Comparison of ENCODE assay signal across 18 cellular contexts in the genomic region with DNA sequence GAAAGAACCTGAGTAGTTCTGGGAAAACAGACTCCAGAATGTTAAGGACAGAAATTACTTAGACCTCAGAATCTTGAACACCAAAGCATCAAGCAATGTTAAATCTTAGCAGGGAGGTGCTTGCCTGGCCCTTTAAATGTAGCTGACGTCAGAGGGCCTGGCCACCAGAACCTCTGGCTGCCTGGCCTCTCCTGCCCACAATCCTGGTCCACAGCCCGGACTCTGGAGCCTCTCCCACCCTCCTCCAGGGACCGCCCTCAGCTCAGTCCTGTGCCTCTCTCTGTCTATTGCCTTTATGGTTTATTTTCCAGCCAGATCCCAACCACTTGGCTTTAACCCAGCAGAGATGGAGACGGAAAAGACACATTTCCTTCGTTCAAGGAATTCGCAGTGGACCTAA. TPM values are rescaled to one million over a fixed set of nuclear protein-coding genes. Genes with fewer than 3 reads are reported as not detected.
DNase-seq lines count a peak whose midpoint lies in the region; ATAC-seq and TF ChIP-seq lines count a peak whose summit lies in the region.
"Had no signal": no experiment of that assay in that cellular context is flagged by ENCODE, and none has a peak within 500 bp of the region (broad histone marks: within the 10 kb centered on the region; RNA-seq: fewer than 3 reads in every experiment).

No MANE protein-coding gene starts in this region.

- 26% methylated on average over 6 of the region's 6 CpGs for WGBS in GM23248 (ENCODE audit: low coverage in 1 of 2, low lambda C conversion rate in 2 of 2, missing lambda C conversion rate in 2 of 2), 2 experiments
- WGBS in heart right ventricle, 2 donors = 38 to 43% methylated on average over 6 of the region's 6 CpGs

- H3K9me3 ChIP-seq in GM23248 (ENCODE audit: low read depth) = no peaks in the 10 kb centered on the region
- no peaks in the 10 kb centered on the region for H3K9me3 ChIP-seq in heart right ventricle
- H3K9me3 ChIP-seq: adrenal gland, BLaER1, gastrocnemius medialis had no signal

- peak overlapping the region; percentile 37; the same call in 1 of the 2 replicates for H2AFZ ChIP-seq in GM23248

- H3F3A ChIP-seq in GM23248 (ENCODE audit: insufficient read depth) = no peaks in the 10 kb centered on the region

- peak in 7 of 8 donors; percentile 55 to 96 (median 88) for ATAC-seq in heart right ventricle
- ATAC-seq: activated T-cell treated with anti-CD3 and anti-CD28 coated beads, Interleukin-2, amount 50 U/mL, for 72 hours; gastrocnemius medialis had no signal

- H3K27me3 Mint-ChIP-seq in activated CD4-positive, alpha-beta memory T cell treated with anti-CD3 and anti-CD28 coated beads for 36 hours = peaks cover 9% of the 10 kb centered on the region
- peaks cover 12% of the 10 kb centered on the region for H3K27me3 Mint-ChIP-seq in activated naive CD4-positive, alpha-beta T cell treated with anti-CD3 and anti-CD28 coated beads for 36 hours (ENCODE audit: low read depth)

- H3K4me1 Mint-ChIP-seq in activated CD4-positive, alpha-beta memory T cell treated with anti-CD3 and anti-CD28 coated beads for 36 hours (ENCODE audit: low read depth) = peaks cover 61% of the 10 kb centered on the region
- H3K4me1 Mint-ChIP-seq in activated naive CD4-positive, alpha-beta T cell treated with anti-CD3 and anti-CD28 coated beads for 36 hours (ENCODE audit: low read depth) = peaks cover 32% of the 10 kb centered on the region

- no peaks in the 10 kb centered on the region for H4K20me1 ChIP-seq in GM23248 (ENCODE audit: insufficient read depth)
- H4K20me1 ChIP-seq: BLaER1 had no signal

- no peak overlapping the region for H3K9ac ChIP-seq in GM23248
- H3K9ac ChIP-seq: BLaER1 had no signal

- H3K27me3 ChIP-seq in GM23248 (replicated peaks; ENCODE audit: insufficient read depth) = no peaks in the 10 kb centered on the region
- H3K27me3 ChIP-seq in heart right ventricle = peaks cover 0 to 4% (median 0%) of the 10 kb centered on the region in 7 donors
- H3K27me3 ChIP-seq: adrenal gland, BLaER1, gastrocnemius medialis had no signal

- H3K79me2 ChIP-seq in GM23248 (ENCODE audit: insufficient read depth) = no peaks in the 10 kb centered on the region

- H3K4me2 ChIP-seq in GM23248 (ENCODE audit: unreplicated experiment) = no peak overlapping the region
- H3K4me2 ChIP-seq: BLaER1 had no signal

- H3K27ac ChIP-seq in GM23248 (no peak overlapping the region), heart right ventricle (no peak overlapping the region)
- H3K27ac ChIP-seq: adrenal gland, BLaER1, gastrocnemius medialis had no signal

- in situ Hi-C loops in GM23248 (cut with MboI) = no loop called here
- in situ Hi-C loops in astrocyte of the cerebellum (cut with HindIII; ENCODE audit: low sequenced_read_pairs) = no loop called here

- no peaks in the 10 kb centered on the region for H3K9me3 Mint-ChIP-seq in activated CD4-positive, alpha-beta memory T cell treated with anti-CD3 and anti-CD28 coated beads for 36 hours
- H3K9me3 Mint-ChIP-seq in activated naive CD4-positive, alpha-beta T cell treated with anti-CD3 and anti-CD28 coated beads for 36 hours = no peaks in the 10 kb centered on the region
- H3K9me3 Mint-ChIP-seq: activated T-cell treated with anti-CD3 and anti-CD28 coated beads, Interleukin-2, amount 50 U/mL, for 72 hours; dendritic cell treated with granulocyte-macrophage colony-stimulating factor and Interleukin-4, amounts not matched to agents 40 ng/mL and 50 ng/mL, for 4 days; immature natural killer cell had no signal

- no peak overlapping the region for H3K27ac Mint-ChIP-seq in activated CD4-positive, alpha-beta memory T cell treated with anti-CD3 and anti-CD28 coated beads for 36 hours
- no peak overlapping the region for H3K27ac Mint-ChIP-seq in activated naive CD4-positive, alpha-beta T cell treated with anti-CD3 and anti-CD28 coated beads for 36 hours
- H3K27ac Mint-ChIP-seq: activated T-cell treated with anti-CD3 and anti-CD28 coated beads, Interleukin-2, amount 50 U/mL, for 72 hours; dendritic cell treated with granulocyte-macrophage colony-stimulating factor and Interleukin-4, amounts not matched to agents 40 ng/mL and 50 ng/mL, for 4 days; immature natural killer cell had no signal

- POLR2A ChIA-PET in activated CD4-positive, alpha-beta memory T cell treated with anti-CD3 and anti-CD28 coated beads for 36 hours (lab: Charles Lee) = no interaction called here

- H3K9me2 ChIP-seq in GM23248 (ENCODE audit: insufficient read depth) = no peaks in the 10 kb centered on the region

- H3K36me3 Mint-ChIP-seq in activated CD4-positive, alpha-beta memory T cell treated with anti-CD3 and anti-CD28 coated beads for 36 hours = no peaks in the 10 kb centered on the region
- H3K36me3 Mint-ChIP-seq in activated naive CD4-positive, alpha-beta T cell treated with anti-CD3 and anti-CD28 coated beads for 36 hours (ENCODE audit: low read depth) = no peaks in the 10 kb centered on the region

- intact Hi-C loops in heart right ventricle (cut with DNase I) = no loop called here
- intact Hi-C loops in activated CD4-positive, alpha-beta memory T cell treated with anti-CD3 and anti-CD28 coated beads for 36 hours (cut with micrococcal nuclease) = loop anchor here (5.0 to 10.0 kb wide), 4 partner anchors 54 to 846 kb away; no protein-coding TSS in a partner anchor
- intact Hi-C loops in activated naive CD4-positive, alpha-beta T cell treated with anti-CD3 and anti-CD28 coated beads for 36 hours (cut with micrococcal nuclease) = loop anchor here (5.0 kb wide), 1 partner anchor 289 kb away; no protein-coding TSS in a partner anchor

- DNase-seq in GM23248 = peak; percentile 74
- peak; percentile 13 for DNase-seq in astrocyte of the cerebellum (ENCODE audit: low read depth)
- DNase-seq in heart right ventricle = peak; percentile 22 to 66
- DNase-seq in skeletal muscle cell (ENCODE audit: low read depth) = peak; percentile 8
- no peak for DNase-seq in NCI-H1417 (lab: John Stamatoyannopoulos, UW)
- no peak for DNase-seq in activated CD4-positive, alpha-beta memory T cell treated with anti-CD3 and anti-CD28 coated beads for 36 hours
- DNase-seq in DMS79 (lab: John Stamatoyannopoulos, UW) = no peak
- no peak for DNase-seq in activated naive CD4-positive, alpha-beta T cell treated with anti-CD3 and anti-CD28 coated beads for 36 hours
- DNase-seq: activated T-cell treated with anti-CD3 and anti-CD28 coated beads, Interleukin-2, amount 50 U/mL, for 72 hours; DMS79 treated with DMSO at 0.1 percent for 48 hours; gastrocnemius medialis; immature natural killer cell; NCI-H2107; SHP77 treated with DMSO at 0.1 percent for 48 hours; stimulated activated CD4-positive, alpha-beta T cell treated with anti-CD3 and anti-CD28 coated beads, Interleukin-15, amount 100 ng/mL, for 24 hours had no signal

- H3K36me3 ChIP-seq in GM23248 (ENCODE audit: low read depth) (no peaks in the 10 kb centered on the region), heart right ventricle (no peaks in the 10 kb centered on the region)
- H3K36me3 ChIP-seq: adrenal gland, BLaER1, gastrocnemius medialis had no signal

- H3K4me3 ChIP-seq in GM23248 (no peak overlapping the region), astrocyte of the cerebellum (ENCODE audit: low read depth, low read length) (no peak overlapping the region), heart right ventricle (no peak overlapping the region), skeletal muscle cell (ENCODE audit: low read depth, low read length) (no peak overlapping the region)
- H3K4me3 ChIP-seq: adrenal gland, BLaER1, gastrocnemius medialis had no signal

- no peak overlapping the region for H3K4me3 Mint-ChIP-seq in activated CD4-positive, alpha-beta memory T cell treated with anti-CD3 and anti-CD28 coated beads for 36 hours
- no peak overlapping the region for H3K4me3 Mint-ChIP-seq in activated naive CD4-positive, alpha-beta T cell treated with anti-CD3 and anti-CD28 coated beads for 36 hours
- H3K4me3 Mint-ChIP-seq: activated T-cell treated with anti-CD3 and anti-CD28 coated beads, Interleukin-2, amount 50 U/mL, for 72 hours; dendritic cell treated with granulocyte-macrophage colony-stimulating factor and Interleukin-4, amounts not matched to agents 40 ng/mL and 50 ng/mL, for 4 days; immature natural killer cell had no signal

- H3K4me1 ChIP-seq in GM23248 (ENCODE audit: insufficient read depth) (peaks cover 11% of the 10 kb centered on the region; the same call in 1 of the 2 replicates), heart right ventricle (peaks cover 0 to 21% (median 0%) of the 10 kb centered on the region in 9 donors)
- H3K4me1 ChIP-seq: adrenal gland, gastrocnemius medialis had no signal

- CTCF ChIA-PET in activated CD4-positive, alpha-beta memory T cell treated with anti-CD3 and anti-CD28 coated beads for 36 hours (lab: Charles Lee) = no interaction called here
- CTCF ChIA-PET in activated naive CD4-positive, alpha-beta T cell treated with anti-CD3 and anti-CD28 coated beads for 36 hours (lab: Charles Lee) = no interaction called here

- TF ChIP-seq CTCF in astrocyte of the cerebellum (IDR thresholded peaks at IDR 0.05; ENCODE audit: low read depth, low read length, missing control alignments) (no peak), heart right ventricle (IDR thresholded peaks at IDR 0.05) (no peak)

RNA-seq across cellular contexts. Expression of a gene that starts 42.2 kb away (rescaled TPM):
- 0.76 and 1.1 TPM in 2 replicates for total RNA-seq in GM23248 (2014; rRNA removed; shearing (Covaris generic))
- 2.2 and 2.6 TPM in 2 replicates for polyA plus RNA-seq in GM23248 (2016; fragmentation: Nextera tagmentation; extraction: Ambion mirVana)
- 10 to 100 TPM in 1 of 10 donors, 1 to 10 TPM in 7, under 1 TPM in 2; 0.49 to 19.3 (median 3.6) TPM for total RNA-seq in heart right ventricle
- polyA plus RNA-seq in heart right ventricle = 1 to 10 TPM in 1 of 2 donors, under 1 TPM in 1; 0.99 to 2.2 TPM
- 10 to 100 TPM; 66.9 to 68.2 TPM for total RNA-seq in activated CD4-positive, alpha-beta memory T cell treated with anti-CD3 and anti-CD28 coated beads for 36 hours
- 10 to 100 TPM; 18.5 to 21.4 TPM for total RNA-seq in activated naive CD4-positive, alpha-beta T cell treated with anti-CD3 and anti-CD28 coated beads for 36 hours

RNA-seq across cellular contexts. Expression of a gene that starts 53.8 kb away (rescaled TPM):
- total RNA-seq in GM23248 (2014; rRNA removed; shearing (Covaris generic)) = 37.7 and 38.8 TPM in 2 replicates
- 4.5 and 5.5 TPM in 2 replicates for polyA plus RNA-seq in GM23248 (2016; fragmentation: Nextera tagmentation; extraction: Ambion mirVana)
- 10 to 100 TPM; 14.9 to 21.0 (median 17.5) TPM for total RNA-seq in heart right ventricle
- polyA plus RNA-seq in heart right ventricle = 10 to 100 TPM in 1 of 2 donors, 1 to 10 TPM in 1; 5.1 to 14.6 TPM
- total RNA-seq in activated CD4-positive, alpha-beta memory T cell treated with anti-CD3 and anti-CD28 coated beads for 36 hours = 10 to 100 TPM; 26.7 to 27.1 TPM
- total RNA-seq in activated naive CD4-positive, alpha-beta T cell treated with anti-CD3 and anti-CD28 coated beads for 36 hours = 10 to 100 TPM; 24.9 to 26.2 TPM

Comparison
In these comparisons a context has a peak if more than half of its experiments do, and no peak if none do; other contexts are left out.
1. DNase-seq: peak in GM23248 (single experiment), astrocyte of the cerebellum (single experiment), heart right ventricle (2 of 2) and skeletal muscle cell (single experiment); none in NCI-H1417 (0 of 3), activated CD4-positive, alpha-beta memory T cell treated with anti-CD3 and anti-CD28 coated beads for 36 hours (single experiment), DMS79 (single experiment) and activated naive CD4-positive, alpha-beta T cell treated with anti-CD3 and anti-CD28 coated beads for 36 hours (single experiment).
2. intact Hi-C loops: an anchor here in activated CD4-positive, alpha-beta memory T cell treated with anti-CD3 and anti-CD28 coated beads for 36 hours (5.0 to 10.0 kb wide) and activated naive CD4-positive, alpha-beta T cell treated with anti-CD3 and anti-CD28 coated beads for 36 hours (5.0 kb wide); none called in heart right ventricle.